Comparison of ENCODE assay signal across 33 cellular contexts in genomic region chr14:58680698-58681097, GRCh38.
"Had no signal": no experiment of that assay in that cellular context is flagged by ENCODE, and none has a peak within 500 bp of the region (broad histone marks: within the 10 kb centered on the region; RNA-seq: fewer than 3 reads in every experiment).

No MANE protein-coding gene starts in this region.

- H3K4me1 Mint-ChIP-seq: activated naive CD4-positive, alpha-beta T cell treated with anti-CD3 and anti-CD28 coated beads, Interleukin-2, amount 10 ng/mL, durations not matched to agents 7 days and 5 days; activated naive CD8-positive, alpha-beta T cell treated with anti-CD3 and anti-CD28 coated beads, Interleukin-2, amount 10 ng/mL, durations not matched to agents 7 days and 5 days; activated T-helper 17 cell treated with anti-CD3 and anti-CD28 coated beads, Interleukin-2, amount 50 U/mL, for 72 hours; central memory CD8-positive, alpha-beta T cell had no signal

- H3K4me3 Mint-ChIP-seq: activated naive CD4-positive, alpha-beta T cell treated with anti-CD3 and anti-CD28 coated beads for 36 hours; activated naive CD4-positive, alpha-beta T cell treated with anti-CD3 and anti-CD28 coated beads, Interleukin-2, amount 10 ng/mL, durations not matched to agents 7 days and 5 days; activated naive CD4-positive, alpha-beta T cell treated with anti-CD3 and anti-CD28 coated beads, Interleukin-2, amount 50 U/mL, for 24 hours; activated naive CD8-positive, alpha-beta T cell; activated naive CD8-positive, alpha-beta T cell treated with anti-CD3 and anti-CD28 coated beads, Interleukin-2, amount 10 ng/mL, durations not matched to agents 7 days and 5 days; activated T-cell treated with anti-CD3 and anti-CD28 coated beads, Interleukin-2, amount 50 U/mL, for 24 hours; activated T-cell treated with anti-CD3 and anti-CD28 coated beads, Interleukin-2, amount 50 U/mL, for 4 hours; activated T-cell treated with anti-CD3 and anti-CD28 coated beads, Interleukin-2, amount 50 U/mL, for 72 hours; activated T-helper 1 cell treated with anti-CD3 and anti-CD28 coated beads, Interleukin-12 subunit alpha, Interleukin-12 subunit beta, Interleukin-2, Interleukin-4 antibody, amounts not matched to agents 30 ng/mL and 10 ng/mL and 1 ng/mL, durations not matched to agents 14 hours and 24 hours and 36 hours; activated T-helper 17 cell treated with anti-CD3 and anti-CD28 coated beads, Interleukin-2, amount 50 U/mL, for 72 hours; central memory CD8-positive, alpha-beta T cell had no signal

- H3K27me3 Mint-ChIP-seq: activated naive CD4-positive, alpha-beta T cell treated with anti-CD3 and anti-CD28 coated beads, Interleukin-2, amount 50 U/mL, for 24 hours; activated T-cell treated with anti-CD3 and anti-CD28 coated beads, Interleukin-2, amount 50 U/mL, for 24 hours had no signal

- ATAC-seq: activated naive CD4-positive, alpha-beta T cell treated with anti-CD3 and anti-CD28 coated beads, Interleukin-2, amount 50 U/mL, for 72 hours; activated T-cell treated with anti-CD3 and anti-CD28 coated beads, Interleukin-2, amount 50 U/mL, for 4 hours; activated T-cell treated with anti-CD3 and anti-CD28 coated beads, Interleukin-2, amount 50 U/mL, for 72 hours; activated T-helper 17 cell treated with anti-CD3 and anti-CD28 coated beads, Interleukin-2, amount 50 U/mL, for 72 hours; body of pancreas had no signal

- DNase-seq: activated effector memory CD4-positive, alpha-beta T cell treated with anti-CD3 and anti-CD28 coated beads, Interleukin-2, amount 50 U/mL, for 16 hours; activated effector memory CD4-positive, alpha-beta T cell treated with Interleukin-2 at 50 U/mL for 16 hours; activated gamma-delta T cell; activated gamma-delta T cell treated with Interleukin-2 at 50 U/mL for 16 hours; activated naive CD4-positive, alpha-beta T cell; activated naive CD4-positive, alpha-beta T cell treated with anti-CD3 and anti-CD28 coated beads for 36 hours; activated naive CD4-positive, alpha-beta T cell treated with anti-CD3 and anti-CD28 coated beads, Interleukin-2, amount 10 ng/mL, durations not matched to agents 7 days and 5 days; activated naive CD4-positive, alpha-beta T cell treated with anti-CD3 and anti-CD28 coated beads, Interleukin-2, amount 50 U/mL, for 16 hours; activated naive CD4-positive, alpha-beta T cell treated with Interleukin-2 at 50 U/mL for 16 hours; activated naive CD8-positive, alpha-beta T cell treated with anti-CD3 and anti-CD28 coated beads, Interleukin-2, amount 10 ng/mL, durations not matched to agents 7 days and 5 days; activated T-cell treated with anti-CD3 and anti-CD28 coated beads, Interleukin-2, amount 50 U/mL, for 1 hour; activated T-cell treated with anti-CD3 and anti-CD28 coated beads, Interleukin-2, amount 50 U/mL, for 24 hours; activated T-cell treated with anti-CD3 and anti-CD28 coated beads, Interleukin-2, amount 50 U/mL, for 4 hours; activated T-cell treated with anti-CD3 and anti-CD28 coated beads, Interleukin-2, amount 50 U/mL, for 48 hours; activated T-cell treated with anti-CD3 and anti-CD28 coated beads, Interleukin-2, amount 50 U/mL, for 72 hours; adrenal gland; amniotic stem cell; amygdala; anterior cingulate cortex; aorta; body of pancreas; brain microvascular endothelial cell; caudate nucleus; central memory CD4-positive, alpha-beta T cell; cerebellar nuclear complex had no signal

- H3K36me3 Mint-ChIP-seq: activated naive CD4-positive, alpha-beta T cell treated with anti-CD3 and anti-CD28 coated beads, Interleukin-2, amount 10 ng/mL, durations not matched to agents 7 days and 5 days; activated naive CD4-positive, alpha-beta T cell treated with anti-CD3 and anti-CD28 coated beads, Interleukin-2, amount 50 U/mL, for 72 hours; activated naive CD8-positive, alpha-beta T cell; activated naive CD8-positive, alpha-beta T cell treated with anti-CD3 and anti-CD28 coated beads, Interleukin-2, amount 10 ng/mL, durations not matched to agents 7 days and 5 days; brain had no signal

- H3K9me3 Mint-ChIP-seq: activated naive CD4-positive, alpha-beta T cell treated with anti-CD3 and anti-CD28 coated beads for 36 hours; activated naive CD4-positive, alpha-beta T cell treated with anti-CD3 and anti-CD28 coated beads, Interleukin-2, amount 10 ng/mL, durations not matched to agents 7 days and 5 days; activated naive CD4-positive, alpha-beta T cell treated with anti-CD3 and anti-CD28 coated beads, Interleukin-2, amount 50 U/mL, for 24 hours; activated naive CD4-positive, alpha-beta T cell treated with anti-CD3 and anti-CD28 coated beads, Interleukin-2, amount 50 U/mL, for 72 hours; activated naive CD8-positive, alpha-beta T cell treated with anti-CD3 and anti-CD28 coated beads, Interleukin-2, amount 10 ng/mL, durations not matched to agents 7 days and 5 days; activated T-cell treated with anti-CD3 and anti-CD28 coated beads, Interleukin-2, amount 50 U/mL, for 24 hours; activated T-cell treated with anti-CD3 and anti-CD28 coated beads, Interleukin-2, amount 50 U/mL, for 4 hours; activated T-cell treated with anti-CD3 and anti-CD28 coated beads, Interleukin-2, amount 50 U/mL, for 72 hours; activated T-helper 1 cell treated with anti-CD3 and anti-CD28 coated beads, Interleukin-12 subunit alpha, Interleukin-12 subunit beta, Interleukin-2, Interleukin-4 antibody, amounts not matched to agents 30 ng/mL and 10 ng/mL and 1 ng/mL, durations not matched to agents 14 hours and 24 hours and 36 hours; activated T-helper 17 cell treated with anti-CD3 and anti-CD28 coated beads, Interleukin-2, amount 50 U/mL, for 72 hours; activated T-helper 2 cell treated with anti-CD3 and anti-CD28 coated beads, Interferon-gamma antibody, Interleukin-2, Interleukin-4, amounts not matched to agents 10 μg/mL and 5 μg/mL and 100 μg/mL, durations not matched to agents 14 hours and 24 hours and 36 hours; central memory CD8-positive, alpha-beta T cell had no signal

- H3K27ac Mint-ChIP-seq: activated naive CD4-positive, alpha-beta T cell treated with anti-CD3 and anti-CD28 coated beads for 36 hours; activated naive CD4-positive, alpha-beta T cell treated with anti-CD3 and anti-CD28 coated beads, Interleukin-2, amount 10 ng/mL, durations not matched to agents 7 days and 5 days; activated naive CD4-positive, alpha-beta T cell treated with anti-CD3 and anti-CD28 coated beads, Interleukin-2, amount 50 U/mL, for 24 hours; activated naive CD4-positive, alpha-beta T cell treated with anti-CD3 and anti-CD28 coated beads, Interleukin-2, amount 50 U/mL, for 72 hours; activated naive CD8-positive, alpha-beta T cell; activated naive CD8-positive, alpha-beta T cell treated with anti-CD3 and anti-CD28 coated beads, Interleukin-2, amount 10 ng/mL, durations not matched to agents 7 days and 5 days; activated T-cell treated with anti-CD3 and anti-CD28 coated beads, Interleukin-2, amount 50 U/mL, for 24 hours; activated T-cell treated with anti-CD3 and anti-CD28 coated beads, Interleukin-2, amount 50 U/mL, for 72 hours; activated T-helper 1 cell treated with anti-CD3 and anti-CD28 coated beads, Interleukin-12 subunit alpha, Interleukin-12 subunit beta, Interleukin-2, Interleukin-4 antibody, amounts not matched to agents 30 ng/mL and 10 ng/mL and 1 ng/mL, durations not matched to agents 14 hours and 24 hours and 36 hours; activated T-helper 17 cell treated with anti-CD3 and anti-CD28 coated beads, Interleukin-2, amount 50 U/mL, for 72 hours; activated T-helper 2 cell treated with anti-CD3 and anti-CD28 coated beads, Interferon-gamma antibody, Interleukin-2, Interleukin-4, amounts not matched to agents 10 μg/mL and 5 μg/mL and 100 μg/mL, durations not matched to agents 14 hours and 24 hours and 36 hours had no signal
